ENCODE assay signal across 8 cellular contexts in the genomic region with DNA sequence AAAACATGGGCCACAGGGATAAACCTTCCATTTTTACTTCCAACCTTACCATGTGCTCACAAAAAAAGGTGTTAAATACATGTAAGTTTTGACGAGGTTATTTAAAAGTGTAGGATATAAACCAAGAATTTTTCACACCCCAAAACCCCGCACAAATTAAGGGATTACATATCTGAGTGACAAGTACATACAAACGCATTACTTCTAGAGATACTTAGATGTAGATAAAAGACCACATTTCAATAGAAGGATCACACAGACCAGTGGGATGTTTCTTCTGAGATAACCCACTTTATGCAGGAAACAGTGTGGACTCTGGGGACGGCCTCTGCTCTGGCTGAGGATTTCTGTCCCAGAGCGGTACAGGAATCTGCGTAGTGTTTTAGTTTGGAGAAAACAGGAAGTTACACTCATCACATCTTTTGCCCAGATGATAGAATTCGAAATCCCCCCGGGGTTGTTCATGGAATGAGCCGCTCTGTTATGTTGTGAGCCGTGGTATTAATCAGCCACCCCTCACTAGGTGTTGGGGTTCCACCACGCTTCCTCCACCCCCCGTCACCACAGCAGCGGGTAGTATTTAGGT. TPM values are rescaled to one million over a fixed set of nuclear protein-coding genes. Genes with fewer than 3 reads are reported as not detected.
A peak's percentile ranks its signal among the peaks of the same experiment; 100 is the strongest.
DNase-seq lines count a peak whose midpoint lies in the region; ATAC-seq and TF ChIP-seq lines count a peak whose summit lies in the region.

No MANE protein-coding gene starts in this region.

- peaks cover 40% of the 10 kb centered on the region for H3K79me2 ChIP-seq in HCT116 (ENCODE audit: insufficient read depth, low read length)

- peaks cover 18 to 33% of the 10 kb centered on the region in 2 experiments for H3K4me1 ChIP-seq in HCT116 (ENCODE audit: control insufficient read depth in 1 of 2, insufficient read depth in 2 of 2, low read length in 2 of 2)
- H3K4me1 ChIP-seq in mesodermal cell (ENCODE audit: control insufficient read depth, insufficient read depth, low read length, poor library complexity, severe bottlenecking): peaks cover 18% of the 10 kb centered on the region

- no peaks in the 10 kb centered on the region for H3K36me3 ChIP-seq in HCT116 (ENCODE audit: control insufficient read depth in 1 of 2, insufficient read depth in 2 of 2, low read length in 2 of 2)
- H3K36me3 ChIP-seq in mesodermal cell (ENCODE audit: control insufficient read depth, insufficient read depth, low read length): no peaks in the 10 kb centered on the region

- no peak for DNase-seq in HCT116 (ENCODE audit: low read depth, low spot score)
- no peak for DNase-seq in coronary artery (ENCODE audit: low spot score)
- peak; percentile 70 for DNase-seq in stimulated activated naive CD4-positive, alpha-beta T cell treated with Interleukin-2 at 50 U/mL for 16 hours (lab: John Stamatoyannopoulos, UW)
- no peak for DNase-seq in NCI-H1092 treated with DMSO at 0.1 percent for 48 hours (lab: John Stamatoyannopoulos, UW)
- DNase-seq in NCI-H748 (lab: John Stamatoyannopoulos, UW; ENCODE audit: unreplicated experiment): no peak

- RAD21 ChIA-PET in HCT116 (lab: Charles Lee; ENCODE audit: low non-redundant PET in 1 of 2, low total read pairs in 2 of 2, uncharacterized antibody in 2 of 2, unreplicated experiment in 2 of 2): no interaction called here

- H3K4me3 ChIP-seq in HCT116 (replicated peaks in 1 of 2; ENCODE audit: low read depth in 1 of 2, low read length in 2 of 2) (no peak overlapping the region; a peak in 1 of 4 replicates), WI38 (ENCODE audit: low read depth, low read length) (peak overlapping the region; percentile 76), coronary artery (peak overlapping the region; percentile 90), mesodermal cell (ENCODE audit: extremely low read depth, insufficient read depth, low read length, poor library complexity, severe bottlenecking) (peak overlapping the region; percentile 75)

- 67% methylated on average over 1 of the region's 13 CpGs; no CpG with 5 or more reads in 1 of the 2 experiments for WGBS in mesodermal cell (ENCODE audit: insufficient coverage in 2 of 2), 2 experiments

- H3K9me2 ChIP-seq in HCT116 (ENCODE audit: insufficient read depth): no peaks in the 10 kb centered on the region

- CTCF ChIA-PET in HCT116 (lab: Charles Lee): no interaction called here

- ATAC-seq in HCT116 (no peak), HG02588 (IDR thresholded peaks at IDR 0.05; ENCODE audit: unreplicated experiment) (no peak)

- TF ChIP-seq CTCF in HCT116 (IDR thresholded peaks at IDR 0.05 in 2 of 3, conservative IDR thresholded peaks at IDR 0.05 in 1 of 3; ENCODE audit: borderline replicate concordance in 1 of 3, insufficient read depth in 1 of 3, low read depth in 2 of 3, low read length in 2 of 3): no peak
- no peak for TF ChIP-seq CTCF in WI38 (IDR thresholded peaks at IDR 0.05; ENCODE audit: low read depth, low read length)
- TF ChIP-seq CTCF in coronary artery (IDR thresholded peaks at IDR 0.05): no peak

- POLR2A ChIA-PET in HCT116 (lab: Charles Lee): interaction anchor here (1.4 kb wide), 1 partner anchor 12 kb away, joined by 4 read pairs; no protein-coding TSS in a partner anchor

- peak overlapping the region; percentile 89 for H3K9ac ChIP-seq in HCT116 (ENCODE audit: low read length)

- no peak for TF ChIP-seq POLR2A in HCT116 (IDR thresholded peaks at IDR 0.05; ENCODE audit: borderline replicate concordance, extremely low read depth, insufficient read depth, insufficient read length)

- H4K20me1 ChIP-seq in HCT116 (ENCODE audit: insufficient read depth): peaks cover 13% of the 10 kb centered on the region; the same call in 1 of the 2 replicates

- H3K4me2 ChIP-seq in HCT116 (ENCODE audit: low read length): peak overlapping the region; percentile 91

- H3K27ac ChIP-seq in HCT116 (ENCODE audit: low read depth, low read length) (no peak overlapping the region), coronary artery (peak overlapping the region; percentile 98 to 99), mesodermal cell (ENCODE audit: low read depth, low read length, severe bottlenecking) (peak overlapping the region; percentile 17)

- no TSS peak for BruUV-seq in HCT116 (replicated peaks; lab: Mats Ljungman, UMichigan)

- no peak overlapping the region for H2AFZ ChIP-seq in HCT116 (ENCODE audit: low read depth, low read length, poor library complexity, severe bottlenecking)

- intact Hi-C loops in HCT116 (cut with micrococcal nuclease): loop anchor here (10.0 kb wide), 1 partner anchor 267 kb away; no protein-coding TSS in a partner anchor

- H3K9me3 ChIP-seq in HCT116 (ENCODE audit: control insufficient read depth in 1 of 2, insufficient read depth in 1 of 2, low read depth in 1 of 2, low read length in 2 of 2) (no peaks in the 10 kb centered on the region), mesodermal cell (ENCODE audit: control insufficient read depth, low read length) (no peaks in the 10 kb centered on the region)

- H3K27me3 ChIP-seq in HCT116 (ENCODE audit: insufficient read depth, low read length): no peaks in the 10 kb centered on the region

- TF ChIP-seq RAD21 in HCT116 (IDR thresholded peaks at IDR 0.05; ENCODE audit: low read depth): no peak

TF ChIP-seq in HCT116, 20 proteins besides CTCF, POLR2A, EP300 and RAD21:
- TF ChIP-seq, protein P1, sequence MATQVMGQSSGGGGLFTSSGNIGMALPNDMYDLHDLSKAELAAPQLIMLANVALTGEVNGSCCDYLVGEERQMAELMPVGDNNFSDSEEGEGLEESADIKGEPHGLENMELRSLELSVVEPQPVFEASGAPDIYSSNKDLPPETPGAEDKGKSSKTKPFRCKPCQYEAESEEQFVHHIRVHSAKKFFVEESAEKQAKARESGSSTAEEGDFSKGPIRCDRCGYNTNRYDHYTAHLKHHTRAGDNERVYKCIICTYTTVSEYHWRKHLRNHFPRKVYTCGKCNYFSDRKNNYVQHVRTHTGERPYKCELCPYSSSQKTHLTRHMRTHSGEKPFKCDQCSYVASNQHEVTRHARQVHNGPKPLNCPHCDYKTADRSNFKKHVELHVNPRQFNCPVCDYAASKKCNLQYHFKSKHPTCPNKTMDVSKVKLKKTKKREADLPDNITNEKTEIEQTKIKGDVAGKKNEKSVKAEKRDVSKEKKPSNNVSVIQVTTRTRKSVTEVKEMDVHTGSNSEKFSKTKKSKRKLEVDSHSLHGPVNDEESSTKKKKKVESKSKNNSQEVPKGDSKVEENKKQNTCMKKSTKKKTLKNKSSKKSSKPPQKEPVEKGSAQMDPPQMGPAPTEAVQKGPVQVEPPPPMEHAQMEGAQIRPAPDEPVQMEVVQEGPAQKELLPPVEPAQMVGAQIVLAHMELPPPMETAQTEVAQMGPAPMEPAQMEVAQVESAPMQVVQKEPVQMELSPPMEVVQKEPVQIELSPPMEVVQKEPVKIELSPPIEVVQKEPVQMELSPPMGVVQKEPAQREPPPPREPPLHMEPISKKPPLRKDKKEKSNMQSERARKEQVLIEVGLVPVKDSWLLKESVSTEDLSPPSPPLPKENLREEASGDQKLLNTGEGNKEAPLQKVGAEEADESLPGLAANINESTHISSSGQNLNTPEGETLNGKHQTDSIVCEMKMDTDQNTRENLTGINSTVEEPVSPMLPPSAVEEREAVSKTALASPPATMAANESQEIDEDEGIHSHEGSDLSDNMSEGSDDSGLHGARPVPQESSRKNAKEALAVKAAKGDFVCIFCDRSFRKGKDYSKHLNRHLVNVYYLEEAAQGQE (IDR thresholded peaks at IDR 0.05; ENCODE audit: low read depth): no peak
- TF ChIP-seq ELF1 (IDR thresholded peaks at IDR 0.05; ENCODE audit: borderline replicate concordance, low read depth) (no peak), YY1 (IDR thresholded peaks at IDR 0.05; ENCODE audit: extremely low read depth, insufficient replicate concordance, low read depth, low read length) (no peak), CBX3 (IDR thresholded peaks at IDR 0.05; ENCODE audit: low read depth) (no peak), EGR1 (IDR thresholded peaks at IDR 0.05; ENCODE audit: low read depth) (no peak), JUND (IDR thresholded peaks at IDR 0.05) (no peak), ZFX (IDR thresholded peaks at IDR 0.05) (no peak), CEBPB (IDR thresholded peaks at IDR 0.05; ENCODE audit: low read depth) (no peak), POLR2AphosphoS5 (IDR thresholded peaks at IDR 0.05; ENCODE audit: low read depth, low read length) (no peak), FOSL1 (IDR thresholded peaks at IDR 0.05; ENCODE audit: low read depth) (no peak), SIN3A (IDR thresholded peaks at IDR 0.05; ENCODE audit: low read depth) (no peak), ZNF274 (IDR thresholded peaks at IDR 0.05; ENCODE audit: low read depth, low read length) (no peak), EZH2 (IDR thresholded peaks at IDR 0.05) (no peak), TCF7L2 (IDR thresholded peaks at IDR 0.05; ENCODE audit: borderline replicate concordance, extremely low read depth, insufficient read depth, insufficient read length) (no peak), SRF (IDR thresholded peaks at IDR 0.05; ENCODE audit: low read depth) (no peak), SP1 (IDR thresholded peaks at IDR 0.05; ENCODE audit: low read depth) (no peak)
- TF ChIP-seq, protein P2, sequence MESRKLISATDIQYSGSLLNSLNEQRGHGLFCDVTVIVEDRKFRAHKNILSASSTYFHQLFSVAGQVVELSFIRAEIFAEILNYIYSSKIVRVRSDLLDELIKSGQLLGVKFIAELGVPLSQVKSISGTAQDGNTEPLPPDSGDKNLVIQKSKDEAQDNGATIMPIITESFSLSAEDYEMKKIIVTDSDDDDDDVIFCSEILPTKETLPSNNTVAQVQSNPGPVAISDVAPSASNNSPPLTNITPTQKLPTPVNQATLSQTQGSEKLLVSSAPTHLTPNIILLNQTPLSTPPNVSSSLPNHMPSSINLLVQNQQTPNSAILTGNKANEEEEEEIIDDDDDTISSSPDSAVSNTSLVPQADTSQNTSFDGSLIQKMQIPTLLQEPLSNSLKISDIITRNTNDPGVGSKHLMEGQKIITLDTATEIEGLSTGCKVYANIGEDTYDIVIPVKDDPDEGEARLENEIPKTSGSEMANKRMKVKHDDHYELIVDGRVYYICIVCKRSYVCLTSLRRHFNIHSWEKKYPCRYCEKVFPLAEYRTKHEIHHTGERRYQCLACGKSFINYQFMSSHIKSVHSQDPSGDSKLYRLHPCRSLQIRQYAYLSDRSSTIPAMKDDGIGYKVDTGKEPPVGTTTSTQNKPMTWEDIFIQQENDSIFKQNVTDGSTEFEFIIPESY (IDR thresholded peaks at IDR 0.05; ENCODE audit: extremely low read depth, insufficient replicate concordance, low read length): no peak

RNA-seq across cellular contexts. Expression of a gene that starts 1.4 kb away (rescaled TPM):
- 53.1 TPM for total RNA-seq in HCT116 (2021; ENCODE audit: unreplicated experiment)
- 24.1 and 32.5 TPM in 2 replicates for polyA plus RNA-seq in HCT116 (2012)
- polyA plus RNA-seq in mesodermal cell (2013, experiment 1 of 2): 59.8 TPM
- 66.6 TPM for polyA plus RNA-seq in mesodermal cell (2013, experiment 2 of 2)

Comparison
In these comparisons a context has a peak if more than half of its experiments do, and no peak if none do; other contexts are left out.
1. H3K4me3 ChIP-seq: peak in WI38 (single experiment), coronary artery (single experiment) and mesodermal cell (single experiment); none in HCT116 (0 of 2).